Comparison of ENCODE assay signal across 12 cellular contexts in the genomic region with DNA sequence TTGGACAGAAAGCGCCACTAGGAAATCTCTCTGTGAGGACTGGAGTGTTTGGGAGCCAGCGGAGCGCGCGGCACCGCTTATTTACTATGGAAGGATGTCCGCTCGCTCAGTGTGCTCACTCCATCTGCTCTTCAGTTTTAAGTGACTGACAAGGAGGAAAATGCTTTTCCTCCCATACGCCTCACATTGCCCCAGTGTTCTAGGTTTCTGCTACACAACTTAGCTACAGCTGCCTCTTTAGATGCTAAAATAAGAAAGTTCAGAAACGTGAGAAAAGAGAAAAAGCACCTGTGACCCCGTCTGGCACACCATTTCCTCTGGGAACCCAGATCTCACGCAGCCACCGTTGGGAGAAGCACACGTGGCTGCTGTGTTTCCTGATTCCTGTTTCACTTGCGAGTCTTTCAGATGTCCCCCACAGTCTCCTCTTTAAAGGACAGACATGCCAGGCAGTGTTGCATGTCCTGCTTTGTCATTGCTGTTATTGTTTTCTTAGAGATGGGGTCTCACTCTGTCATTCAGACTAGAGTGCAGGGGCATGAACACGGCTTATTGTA. TPM values are rescaled to one million over a fixed set of nuclear protein-coding genes. Genes with fewer than 3 reads are reported as not detected.
DNase-seq lines count a peak whose midpoint lies in the region; ATAC-seq and TF ChIP-seq lines count a peak whose summit lies in the region.
"Had no signal": no experiment of that assay in that cellular context is flagged by ENCODE, and none has a peak within 500 bp of the region (broad histone marks: within the 10 kb centered on the region; RNA-seq: fewer than 3 reads in every experiment).

No MANE protein-coding gene starts in this region.

- ATAC-seq in left ventricle myocardium superior (peak; percentile 4), HG03095 (IDR thresholded peaks at IDR 0.05; ENCODE audit: unreplicated experiment) (no peak)
- ATAC-seq: stimulated activated naive CD8-positive, alpha-beta T cell treated with anti-CD3 and anti-CD28 coated beads, Interleukin-15, amount 100 ng/mL, for 72 hours had no signal

- peak overlapping the region in 1 of 3 donors; percentile 52 for H3K27ac ChIP-seq in thyroid gland

- DNase-seq in NCI-H2029 (lab: John Stamatoyannopoulos, UW) (peak; percentile 15), NCI-H2029 treated with DMSO at 0.1 percent for 48 hours (lab: John Stamatoyannopoulos, UW) (no peak), NCI-H524 treated with DMSO at 0.1 percent for 48 hours (lab: John Stamatoyannopoulos, UW) (peak; percentile 14), left ventricle myocardium superior (no peak), thyroid gland (peak; percentile 60 to 61), NCI-H526 (lab: John Stamatoyannopoulos, UW) (no peak), activated gamma-delta T cell (lab: John Stamatoyannopoulos, UW) (no peak)
- DNase-seq: natural killer cell; NCI-H1436; NK-92 treated with Interleukin-12 subunit alpha and Interleukin-12 subunit beta, amount 100 ng/mL, for 24 hours; stimulated activated naive CD8-positive, alpha-beta T cell treated with anti-CD3 and anti-CD28 coated beads, Interleukin-15, amount 100 ng/mL, for 72 hours had no signal

- H3K36me3 ChIP-seq in thyroid gland: peaks cover 2 to 34% of the 10 kb centered on the region in 2 donors

- TF ChIP-seq CTCF in thyroid gland (IDR thresholded peaks at IDR 0.05): no peak

- WGBS in thyroid gland, 2 donors: 68 to 69% methylated on average over 16 of the region's 16 CpGs

- intact Hi-C loops in left ventricle myocardium superior (cut with micrococcal nuclease): no loop called here
- intact Hi-C loops in thyroid gland (cut with DNase I): no loop called here

- no peak overlapping the region for H3K4me3 ChIP-seq in thyroid gland (replicated peaks in 1 of 3)

- no peak for TF ChIP-seq POLR2A in thyroid gland (IDR thresholded peaks at IDR 0.05)

- peaks cover 4 to 31% of the 10 kb centered on the region in 2 donors for H3K4me1 ChIP-seq in thyroid gland

- no peaks in the 10 kb centered on the region for H3K27me3 ChIP-seq in thyroid gland

- no peaks in the 10 kb centered on the region for H3K9me3 ChIP-seq in thyroid gland

RNA-seq across cellular contexts. Expression of a gene that starts 11.7 kb away (rescaled TPM):
- 10.9 TPM for total RNA-seq in left ventricle myocardium superior
- 1 to 10 TPM; 4.0 to 7.0 (median 6.7) TPM for total RNA-seq in thyroid gland

RNA-seq across cellular contexts. Expression of a gene that starts 16.0 kb away (rescaled TPM):
- total RNA-seq in left ventricle myocardium superior (4.1 TPM), thyroid gland (1 to 10 TPM; 3.9 to 8.6 (median 7.5) TPM)

RNA-seq across cellular contexts. Expression of a gene that starts 50.8 kb away (rescaled TPM):
- total RNA-seq in left ventricle myocardium superior: 9.0 TPM
- 10 to 100 TPM; 15.0 to 22.1 (median 18.7) TPM for total RNA-seq in thyroid gland

RNA-seq across cellular contexts. Expression of a gene that starts 51.9 kb away (rescaled TPM):
- total RNA-seq in left ventricle myocardium superior: not detected
- 10 to 100 TPM in 1 of 4 donors, 1 to 10 TPM in 2, under 1 TPM in 1; 0.89 to 12.8 (median 1.4) TPM for total RNA-seq in thyroid gland
- total RNA-seq: natural killer cell had no signal

Comparison
In these comparisons a context has a peak if more than half of its experiments do, and no peak if none do; other contexts are left out.
1. DNase-seq: peak in NCI-H2029 (single experiment), NCI-H524 treated with DMSO at 0.1 percent for 48 hours (single experiment) and thyroid gland (2 of 2); none in NCI-H2029 treated with DMSO at 0.1 percent for 48 hours (single experiment), left ventricle myocardium superior (single experiment), NCI-H526 (0 of 2) and activated gamma-delta T cell (single experiment).